ENCODE assay signal across 8 cellular contexts in the genomic region with DNA sequence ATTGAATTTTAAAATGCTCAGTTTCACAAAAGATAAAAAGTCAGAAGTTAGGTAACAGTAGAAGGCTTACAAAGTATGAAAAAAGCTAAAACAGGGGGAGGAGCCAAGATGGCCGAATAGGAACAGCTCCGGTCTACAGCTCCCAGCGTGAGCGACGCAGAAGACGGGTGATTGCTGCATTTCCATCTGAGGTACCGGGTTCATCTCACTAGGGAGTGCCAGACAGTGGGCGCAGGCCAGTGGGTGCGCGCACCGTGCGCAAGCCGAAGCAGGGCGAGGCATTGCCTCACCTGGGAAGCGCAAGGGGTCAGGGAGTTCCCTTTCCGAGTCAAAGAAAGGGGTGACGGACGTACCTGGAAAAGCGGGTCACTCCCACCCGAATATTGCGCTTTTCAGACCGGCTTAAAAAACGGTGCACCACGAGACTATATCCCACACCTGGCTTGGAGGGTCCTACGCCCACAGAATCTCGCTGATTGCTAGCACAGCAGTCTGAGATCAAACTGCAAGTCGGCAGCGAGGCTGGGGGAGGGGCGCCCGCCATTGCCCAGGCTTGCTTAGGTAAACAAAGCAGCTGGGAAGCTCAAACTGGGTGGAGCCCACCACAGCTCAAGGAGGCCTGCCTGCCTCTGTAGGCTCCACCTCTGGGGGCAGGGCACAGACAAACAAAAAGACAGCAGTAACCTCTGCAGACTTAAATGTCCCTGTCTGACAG.
DNase-seq lines count a peak whose midpoint lies in the region; ATAC-seq, FAIRE-seq and TF ChIP-seq lines count a peak whose summit lies in the region.
"Not testable (repeated sequence)": the region's sequence is repeated elsewhere in the genome, so short reads cannot be mapped to it uniquely, and the experiment has no call there.

No MANE protein-coding gene starts in this region.

- not testable (repeated sequence) for H3K36me3 Mint-ChIP-seq in activated naive CD8-positive, alpha-beta T cell
- H3K36me3 Mint-ChIP-seq in nephron progenitor cell (ENCODE audit: low read depth): peaks cover 26% of the 10 kb centered on the region

- intact Hi-C loops in PC-3 (cut with micrococcal nuclease); upper lobe of right lung (cut with DNase I): not testable (repeated sequence)

- POLR2A ChIA-PET in PC-3 (lab: Charles Lee; ENCODE audit: unreplicated experiment): not testable (repeated sequence)

- H3K27ac Mint-ChIP-seq in activated naive CD8-positive, alpha-beta T cell: peak overlapping the region; percentile 51
- peak overlapping the region; percentile 55 for H3K27ac Mint-ChIP-seq in nephron progenitor cell

- H3K27ac ChIP-seq in PC-3 (ENCODE audit: low read length) (peak overlapping the region; percentile 66), keratinocyte (ENCODE audit: control insufficient read depth, insufficient read depth, low read length) (peak overlapping the region; percentile 16)
- not testable (repeated sequence) for H3K27ac ChIP-seq in upper lobe of right lung

- H3K79me2 ChIP-seq in PC-3 (ENCODE audit: low read length); keratinocyte (ENCODE audit: control insufficient read depth, insufficient read depth, low read length): not testable (repeated sequence)

- H3F3A ChIP-seq in PC-3 (ENCODE audit: low read length, unreplicated experiment): not testable (repeated sequence)

- not testable (repeated sequence) for H3K27me3 Mint-ChIP-seq in activated naive CD8-positive, alpha-beta T cell; nephron progenitor cell (ENCODE audit: low read depth, poor library complexity)

- not testable (repeated sequence) for FAIRE-seq in keratinocyte (lab: Jason Lieb, UNC)

- not testable (repeated sequence) for H4K20me1 ChIP-seq in PC-3 (ENCODE audit: low read length); keratinocyte (ENCODE audit: control insufficient read depth, extremely low read depth, insufficient read depth, low read length)

- dilution Hi-C loops in keratinocyte (cut with MboI; ENCODE audit: extremely low pct_ligation_motif_present, low sequenced_read_pairs): not testable (repeated sequence)

- not testable (repeated sequence) for H3K9me2 ChIP-seq in PC-3 (replicated peaks; ENCODE audit: low read length)

- H3K9ac ChIP-seq in PC-3 (ENCODE audit: low read length) (peak overlapping the region; percentile 56), keratinocyte (ENCODE audit: control insufficient read depth, extremely low read depth, insufficient read depth, low read length) (peak overlapping the region; percentile 18)

- H3K4me1 Mint-ChIP-seq in activated naive CD8-positive, alpha-beta T cell (ENCODE audit: low read depth): not testable (repeated sequence)
- H3K4me1 Mint-ChIP-seq in nephron progenitor cell: peaks cover 10% of the 10 kb centered on the region

- H3K4me2 ChIP-seq in PC-3 (ENCODE audit: low read length) (peak overlapping the region; percentile 95), keratinocyte (ENCODE audit: control insufficient read depth, extremely low read depth, insufficient read depth, low read depth, low read length) (peak overlapping the region; percentile 73)

- H3K4me3 Mint-ChIP-seq in activated naive CD8-positive, alpha-beta T cell: peak overlapping the region; percentile 61
- peak overlapping the region; percentile 85 for H3K4me3 Mint-ChIP-seq in nephron progenitor cell

- not testable (repeated sequence) for TF ChIP-seq CTCF in PC-3 (conservative IDR thresholded peaks at IDR 0.05; ENCODE audit: low read depth, low read length); epithelial cell of esophagus (IDR thresholded peaks at IDR 0.05; ENCODE audit: insufficient read depth, low read depth, low read length, missing control alignments); keratinocyte (optimal IDR thresholded peaks at IDR 0.05 in 1 of 3, IDR thresholded peaks at IDR 0.05 in 1 of 3, conservative IDR thresholded peaks at IDR 0.05 in 1 of 3; ENCODE audit: extremely low read depth in 1 of 3, insufficient read depth in 2 of 3, low read length in 3 of 3); nephron progenitor cell (IDR thresholded peaks at IDR 0.05); upper lobe of right lung (IDR thresholded peaks at IDR 0.05)

- DNase-seq in NCI-H1694 (lab: John Stamatoyannopoulos, UW) (peak; percentile 2), PC-3 (peak; percentile 25), epithelial cell of esophagus (ENCODE audit: low read depth) (peak; percentile 22)
- not testable (repeated sequence) for DNase-seq in keratinocyte (ENCODE audit: low read depth, low spot score); nephron progenitor cell; upper lobe of right lung

- BruUV-seq in PC-3 (replicated peaks; lab: Mats Ljungman, UMichigan): TSS peak; percentile 67

- H3K4me3 ChIP-seq in GM08714 (ENCODE audit: low read length) (peak overlapping the region; percentile 61), PC-3 (ENCODE audit: low read length) (peak overlapping the region; percentile 69), epithelial cell of esophagus (ENCODE audit: low read length) (peak overlapping the region; percentile 18), keratinocyte (ENCODE audit: control insufficient read depth in 2 of 3, extremely low read depth in 1 of 3, insufficient read depth in 2 of 3, low read depth in 1 of 3, low read length in 3 of 3) (peak overlapping the region; percentile 2 to 52 (median 5)), upper lobe of right lung (peak overlapping the region; percentile 1)

- H3K36me3 ChIP-seq in PC-3 (ENCODE audit: low read depth, low read length); keratinocyte (ENCODE audit: control insufficient read depth in 2 of 2, extremely low read depth in 1 of 2, insufficient read depth in 2 of 2, low read length in 2 of 2); upper lobe of right lung: not testable (repeated sequence)

- H3K9me1 ChIP-seq in keratinocyte (ENCODE audit: control insufficient read depth, extremely low read depth, insufficient read depth, low read length): not testable (repeated sequence)

- H3K27me3 ChIP-seq in PC-3 (ENCODE audit: low read length); keratinocyte (ENCODE audit: control insufficient read depth, extremely low read depth, insufficient read depth, low read length); upper lobe of right lung: not testable (repeated sequence)

- ATAC-seq in PC-3: peak; percentile 71
- not testable (repeated sequence) for ATAC-seq in upper lobe of right lung

- CTCF ChIA-PET in PC-3 (lab: Charles Lee): not testable (repeated sequence)

- peak overlapping the region; percentile 72 for H2AFZ ChIP-seq in PC-3 (ENCODE audit: low read length)
- not testable (repeated sequence) for H2AFZ ChIP-seq in keratinocyte (ENCODE audit: control insufficient read depth, low read length)

- H3K9me3 ChIP-seq in PC-3 (ENCODE audit: low read length); keratinocyte (ENCODE audit: control insufficient read depth, low read depth, low read length); upper lobe of right lung: not testable (repeated sequence)

- not testable (repeated sequence) for H3K9me3 Mint-ChIP-seq in activated naive CD8-positive, alpha-beta T cell (ENCODE audit: low read depth)
- peaks cover 24% of the 10 kb centered on the region for H3K9me3 Mint-ChIP-seq in nephron progenitor cell

- not testable (repeated sequence) for H3K4me1 ChIP-seq in PC-3 (ENCODE audit: insufficient read depth, low read length); keratinocyte (ENCODE audit: control insufficient read depth, extremely low read depth, insufficient read depth, low read length); upper lobe of right lung

Comparison
In these comparisons a context has a peak if more than half of its experiments do, and no peak if none do; other contexts are left out.
1. H3K4me3 ChIP-seq: peak in every context shown above with its lines; median percentile 69 in PC-3; 61 in GM08714; 18 in epithelial cell of esophagus; 5 in keratinocyte; 1 in upper lobe of right lung.